Comparison of ENCODE assay signal across 1 cellular context in genomic region chr17:76884995-76885896, GRCh38.
TF ChIP-seq lines count a peak whose summit lies in the region.

No MANE protein-coding gene starts in this region.

TF ChIP-seq in H1, 55 proteins besides CTCF, POLR2A, EP300 and RAD21:
- TF ChIP-seq SRF (IDR thresholded peaks at IDR 0.05; ENCODE audit: low read depth, low read length): no peak
- TF ChIP-seq HDAC2 (IDR thresholded peaks at IDR 0.05; ENCODE audit: borderline replicate concordance in 1 of 2, low read depth in 2 of 2, low read length in 2 of 2): no peak
- no peak for TF ChIP-seq SP1 (IDR thresholded peaks at IDR 0.05; ENCODE audit: low read depth, low read length)
- TF ChIP-seq CTBP2 (IDR thresholded peaks at IDR 0.05; ENCODE audit: borderline replicate concordance, insufficient read depth, insufficient read length, low read length): no peak
- no peak for TF ChIP-seq USF2 (IDR thresholded peaks at IDR 0.05; ENCODE audit: low read length)
- no peak for TF ChIP-seq POU5F1 (IDR thresholded peaks at IDR 0.05; ENCODE audit: low read depth, low read length)
TF ChIP-seq in H1: peak in this region for 0.
